Comparison of ENCODE assay signal across 20 cellular contexts in the genomic region with DNA sequence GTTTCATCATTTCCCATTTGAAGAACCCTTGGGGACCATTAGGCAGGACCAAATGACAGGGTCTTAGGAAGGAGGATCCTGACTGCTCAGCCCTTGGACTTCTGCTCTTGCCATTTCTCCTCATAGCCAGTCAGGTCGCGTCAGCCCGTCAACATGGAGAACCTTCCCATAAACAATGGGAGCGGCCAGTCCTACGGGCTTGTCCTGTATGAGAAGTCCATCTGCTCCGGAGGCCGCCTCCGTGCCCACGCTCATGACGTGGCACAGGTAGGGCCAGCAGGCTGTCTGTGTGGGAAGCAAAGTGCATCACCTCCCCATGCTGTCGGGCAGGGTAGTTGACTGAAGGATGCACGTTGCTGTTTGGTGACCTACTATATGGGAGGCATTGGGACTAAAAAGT. TPM values are rescaled to one million over a fixed set of nuclear protein-coding genes. Genes with fewer than 3 reads are reported as not detected.
"Had no signal": no experiment of that assay in that cellular context is flagged by ENCODE, and none has a peak within 500 bp of the region (broad histone marks: within the 10 kb centered on the region; RNA-seq: fewer than 3 reads in every experiment).

No MANE protein-coding gene starts in this region.

- H3K9ac ChIP-seq: SK-N-SH had no signal

- H3K9me2 ChIP-seq: SK-N-SH had no signal

- H3K27ac ChIP-seq: RWPE1 had no signal

- ATAC-seq: HepG2 had no signal

- H3K36me3 ChIP-seq: MG63 had no signal

- H3K9me3 ChIP-seq: MG63, SK-N-SH had no signal

- DNase-seq: IMR-90, Karpas-422, KG1, MG63, NCI-H1092, NCI-H1105 treated with DMSO at 0.1 percent for 48 hours, NCI-H1436, NCI-H187, NCI-H2029, NCI-H2081 treated with DMSO at 0.1 percent for 48 hours, NCI-H2171, NCI-H226, NCI-H446, NCI-H510A, NCI-H524 treated with DMSO at 0.1 percent for 48 hours, NCI-H774, SHP77, SK-N-SH had no signal

- H3K4me2 ChIP-seq: SK-N-SH had no signal

- H3K4me3 ChIP-seq: MG63 had no signal

RNA-seq across cellular contexts. Expression of a gene that starts 36.0 kb away (rescaled TPM):
- total RNA-seq: HepG2, IMR-90 had no signal
- polyA plus RNA-seq: HepG2, IMR-90, SK-N-SH had no signal
